In genomic region chr3:136750209-136750921, GRCh38 we compare ENCODE assay signal across 8 cellular contexts. TPM values are rescaled to one million over a fixed set of nuclear protein-coding genes. Genes with fewer than 3 reads are reported as not detected.
A peak's percentile ranks its signal among the peaks of the same experiment; 100 is the strongest.
DNase-seq lines count a peak whose midpoint lies in the region; ATAC-seq and TF ChIP-seq lines count a peak whose summit lies in the region.

No MANE protein-coding gene starts in this region.

- TF ChIP-seq POLR2A in esophagus muscularis mucosa (IDR thresholded peaks at IDR 0.05; ENCODE audit: low read depth), result no peak

- no peaks in the 10 kb centered on the region for H3K9me3 ChIP-seq in T-helper 17 cell (ENCODE audit: control insufficient read depth, low read length, poor library complexity, severe bottlenecking)
- no peaks in the 10 kb centered on the region for H3K9me3 ChIP-seq in esophagus muscularis mucosa

- H3K4me3 Mint-ChIP-seq in activated CD4-positive, alpha-beta T cell treated with anti-CD3 and anti-CD28 coated beads, Interleukin-2, amount 10 ng/mL, durations not matched to agents 7 days and 5 days, result peak overlapping the region; percentile 78
- H3K4me3 Mint-ChIP-seq in T-helper 17 cell, result peak overlapping the region; percentile 93

- intact Hi-C loops in esophagus muscularis mucosa (cut with DNase I), result loop anchor here (5.0 to 10.0 kb wide), 4 partner anchors 112 to 496 kb away; partner anchors contain the start of genes NCK1 and PCCB

- DNase-seq in activated CD4-positive, alpha-beta T cell treated with anti-CD3 and anti-CD28 coated beads, Interleukin-2, amount 10 ng/mL, durations not matched to agents 7 days and 5 days, result peak; percentile 29
- DNase-seq in activated CD4-positive, alpha-beta T cell treated with anti-CD3 and anti-CD28 coated beads, Interleukin-2, amount 50 U/mL, for 48 hours, result no peak
- DNase-seq in T-helper 17 cell (no peak), esophagus muscularis mucosa (ENCODE audit: extremely low spot score) (no peak), pons (ENCODE audit: low spot score) (peak; percentile 44), SKM-1 treated with dmso at 0.1 percent for 144 hours (lab: John Stamatoyannopoulos, UW; ENCODE audit: unreplicated experiment) (no peak), HPDE6-E6E7 (ENCODE audit: extremely low spot score) (no peak), NCI-H1694 (lab: John Stamatoyannopoulos, UW) (no peak)

- H3K4me1 ChIP-seq in esophagus muscularis mucosa, result peaks cover 31 to 64% (median 63%) of the 10 kb centered on the region in 4 donors

- no peak for ATAC-seq in T-helper 17 cell

- no peaks in the 10 kb centered on the region for H3K27me3 ChIP-seq in esophagus muscularis mucosa

- peaks cover 52% of the 10 kb centered on the region for H3K4me1 Mint-ChIP-seq in activated CD4-positive, alpha-beta T cell treated with anti-CD3 and anti-CD28 coated beads, Interleukin-2, amount 10 ng/mL, durations not matched to agents 7 days and 5 days
- H3K4me1 Mint-ChIP-seq in T-helper 17 cell, result peaks cover 45% of the 10 kb centered on the region

- peak overlapping the region; percentile 93 for H3K27ac Mint-ChIP-seq in activated CD4-positive, alpha-beta T cell treated with anti-CD3 and anti-CD28 coated beads, Interleukin-2, amount 10 ng/mL, durations not matched to agents 7 days and 5 days
- peak overlapping the region; percentile 93 for H3K27ac Mint-ChIP-seq in T-helper 17 cell

- POLR2A ChIA-PET in activated CD4-positive, alpha-beta T cell treated with anti-CD3 and anti-CD28 coated beads, Interleukin-2, amount 10 ng/mL, durations not matched to agents 7 days and 5 days (lab: Charles Lee), result interaction anchor here (1.2 to 1.6 kb wide), 2 partner anchors 111 to 554 kb away, joined by 3 read pairs; partner anchors contain the start of gene NCK1

- H3K27ac ChIP-seq in esophagus muscularis mucosa (replicated peaks in 1 of 4), result peak overlapping the region; percentile 97 to 100 (median 100)

- H3K4me3 ChIP-seq in esophagus muscularis mucosa, result peak overlapping the region; percentile 83 to 96 (median 90)

- TF ChIP-seq EP300 in esophagus muscularis mucosa (IDR thresholded peaks at IDR 0.05), result no peak

- H3K36me3 Mint-ChIP-seq in activated CD4-positive, alpha-beta T cell treated with anti-CD3 and anti-CD28 coated beads, Interleukin-2, amount 10 ng/mL, durations not matched to agents 7 days and 5 days (ENCODE audit: low read depth), result peaks cover 4% of the 10 kb centered on the region
- H3K36me3 Mint-ChIP-seq in T-helper 17 cell (ENCODE audit: low read depth), result no peaks in the 10 kb centered on the region

- no peaks in the 10 kb centered on the region for H3K27me3 Mint-ChIP-seq in activated CD4-positive, alpha-beta T cell treated with anti-CD3 and anti-CD28 coated beads, Interleukin-2, amount 10 ng/mL, durations not matched to agents 7 days and 5 days
- H3K27me3 Mint-ChIP-seq in T-helper 17 cell, result no peaks in the 10 kb centered on the region

- CTCF ChIA-PET in activated CD4-positive, alpha-beta T cell treated with anti-CD3 and anti-CD28 coated beads, Interleukin-2, amount 10 ng/mL, durations not matched to agents 7 days and 5 days (lab: Charles Lee), result interaction anchor here (1.1 to 1.7 kb wide), 3 partner anchors 133 to 444 kb away, joined by 3 to 6 read pairs (median 5); no protein-coding TSS in a partner anchor

- no peaks in the 10 kb centered on the region for H3K9me3 Mint-ChIP-seq in activated CD4-positive, alpha-beta T cell treated with anti-CD3 and anti-CD28 coated beads, Interleukin-2, amount 10 ng/mL, durations not matched to agents 7 days and 5 days

- TF ChIP-seq CTCF in esophagus muscularis mucosa (IDR thresholded peaks at IDR 0.05), result no peak

- 6% methylated on average over 8 of the region's 8 CpGs for WGBS in esophagus muscularis mucosa

- H3K36me3 ChIP-seq in esophagus muscularis mucosa, result no peaks in the 10 kb centered on the region

RNA-seq across cellular contexts. Expression of gene STAG1, which starts 1.8 kb away (rescaled TPM):
- 10 to 100 TPM; 40.9 to 45.7 TPM for total RNA-seq in activated CD4-positive, alpha-beta T cell treated with anti-CD3 and anti-CD28 coated beads, Interleukin-2, amount 10 ng/mL, durations not matched to agents 7 days and 5 days
- total RNA-seq in T-helper 17 cell, result 10 to 100 TPM; 46.9 to 48.5 TPM
- total RNA-seq in esophagus muscularis mucosa, result 10 to 100 TPM; 32.6 to 44.0 (median 40.5) TPM

Comparison
In these comparisons a context has a peak if more than half of its experiments do, and no peak if none do; other contexts are left out.
1. DNase-seq: peak in activated CD4-positive, alpha-beta T cell treated with anti-CD3 and anti-CD28 coated beads, Interleukin-2, amount 10 ng/mL, durations not matched to agents 7 days and 5 days (single experiment) and pons (single experiment); none in activated CD4-positive, alpha-beta T cell treated with anti-CD3 and anti-CD28 coated beads, Interleukin-2, amount 50 U/mL, for 48 hours (0 of 2), T-helper 17 cell (0 of 3), esophagus muscularis mucosa (single experiment), SKM-1 treated with dmso at 0.1 percent for 144 hours (single experiment), HPDE6-E6E7 (single experiment) and NCI-H1694 (single experiment).